ENCODE assay signal across 29 cellular contexts in the genomic region with DNA sequence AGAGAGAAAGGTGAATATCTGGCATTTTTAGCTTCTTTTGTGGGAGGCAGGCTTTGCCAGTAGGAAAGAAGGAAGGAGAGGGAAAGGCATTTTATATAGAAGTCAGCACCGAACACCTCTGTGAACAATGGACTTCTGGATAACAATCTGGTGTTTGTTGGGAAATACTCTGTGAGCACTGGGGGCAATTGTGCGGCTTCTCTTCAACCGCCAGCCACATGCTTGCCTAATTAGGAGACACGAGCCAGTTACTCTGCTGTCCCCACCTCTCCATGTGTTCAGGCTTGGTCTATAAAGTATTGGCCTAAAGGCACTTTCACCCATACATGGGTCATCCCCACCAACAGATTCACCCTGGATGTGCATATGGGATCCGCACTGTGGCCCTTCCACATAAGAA.
"Had no signal": no experiment of that assay in that cellular context is flagged by ENCODE, and none has a peak within 500 bp of the region (broad histone marks: within the 10 kb centered on the region; RNA-seq: fewer than 3 reads in every experiment).

No MANE protein-coding gene starts in this region.

- H3K4me1 ChIP-seq: SJCRH30 had no signal

- H3K36me3 ChIP-seq: brain microvascular endothelial cell, Peyer's patch, SJCRH30 had no signal

- DNase-seq: activated CD4-positive, alpha-beta T cell treated with anti-CD3 and anti-CD28 coated beads, Interleukin-2, amount 10 ng/mL, durations not matched to agents 24 days and 14 days; activated CD4-positive, alpha-beta T cell treated with anti-CD3 and anti-CD28 coated beads, Interleukin-2, amount 50 U/mL, for 4 hours; activated CD8-positive, alpha-beta T cell treated with anti-CD3 and anti-CD28 coated beads for 36 hours; activated effector memory CD4-positive, alpha-beta T cell treated with anti-CD3 and anti-CD28 coated beads, Interleukin-2, amount 50 U/mL, for 16 hours; activated naive CD4-positive, alpha-beta T cell; activated naive CD4-positive, alpha-beta T cell treated with anti-CD3 and anti-CD28 coated beads, Interleukin-2, amount 50 U/mL, for 16 hours; activated naive CD8-positive, alpha-beta T cell treated with anti-CD3 and anti-CD28 coated beads for 36 hours; activated T-cell treated with anti-CD3 and anti-CD28 coated beads, Interleukin-2, amount 50 U/mL, for 1 hour; activated T-cell treated with anti-CD3 and anti-CD28 coated beads, Interleukin-2, amount 50 U/mL, for 72 hours; amniotic stem cell; aorta; brain microvascular endothelial cell; central memory CD4-positive, alpha-beta T cell; MM.1S; NCI-H1092; NCI-H1436 treated with DMSO at 0.1 percent for 48 hours; NCI-H1694 treated with DMSO at 0.1 percent for 48 hours; NCI-H2029; NCI-H345; NCI-H524 treated with DMSO at 0.1 percent for 48 hours; NCI-H748 treated with DMSO at 0.1 percent for 48 hours; NK-92 treated with Interleukin-12 subunit alpha and Interleukin-12 subunit beta, amount 100 ng/mL, for 24 hours; PC-3; Peyer's patch; SHP77; SJCRH30 had no signal

- H3K27ac ChIP-seq: brain microvascular endothelial cell, Peyer's patch, SJCRH30, SK-N-MC had no signal

- ATAC-seq: activated CD8-positive, alpha-beta T cell treated with anti-CD3 and anti-CD28 coated beads for 36 hours; activated T-cell treated with anti-CD3 and anti-CD28 coated beads, Interleukin-2, amount 50 U/mL, for 72 hours; activated T-helper 17 cell treated with anti-CD3 and anti-CD28 coated beads, Interleukin-2, amount 50 U/mL, for 72 hours; PC-3 had no signal

- FAIRE-seq: TTC549 had no signal

- H3K9me3 ChIP-seq: Peyer's patch, SJCRH30 had no signal

- H3K4me3 ChIP-seq: Peyer's patch, SJCRH30, SK-N-MC had no signal

- H3K27me3 ChIP-seq: brain microvascular endothelial cell, Peyer's patch, SJCRH30 had no signal
